15 cellular contexts compared by ENCODE assay signal in genomic region chr9:82791685-82792084, GRCh38.
A peak's percentile ranks its signal among the peaks of the same experiment; 100 is the strongest.
DNase-seq lines count a peak whose midpoint lies in the region; ATAC-seq lines count a peak whose summit lies in the region.
"Had no signal": no experiment of that assay in that cellular context is flagged by ENCODE, and none has a peak within 500 bp of the region (broad histone marks: within the 10 kb centered on the region; RNA-seq: fewer than 3 reads in every experiment).

No MANE protein-coding gene starts in this region.

- peaks cover 0 to 5% of the 10 kb centered on the region in 2 donors for H3K9me3 Mint-ChIP-seq in stimulated activated naive B cell treated with anti-CD40 and anti-IgM and Interleukin-4, amounts not matched to agents 10 μg/mL and 1 μg/mL and 100 μg/mL, for 72 hours

- H3K27ac Mint-ChIP-seq in stimulated activated naive B cell treated with anti-CD40 and anti-IgM and Interleukin-4, amounts not matched to agents 10 μg/mL and 1 μg/mL and 100 μg/mL, for 72 hours: no peak overlapping the region
- H3K27ac Mint-ChIP-seq: GM23338 had no signal

- peak; percentile 61 to 63 for ATAC-seq in stimulated activated naive B cell treated with anti-CD40 and anti-IgM and Interleukin-4, amounts not matched to agents 10 μg/mL and 1 μg/mL and 100 μg/mL, for 72 hours (replicated peaks)
- ATAC-seq in GM21737 (IDR thresholded peaks at IDR 0.05; ENCODE audit: unreplicated experiment) (no peak), HG03175 (IDR thresholded peaks at IDR 0.05; ENCODE audit: unreplicated experiment) (no peak)
- ATAC-seq: GM23338 had no signal

- DNase-seq in DMS 273 (lab: John Stamatoyannopoulos, UW; ENCODE audit: unreplicated experiment): peak; percentile 9
- no peak for DNase-seq in DMS 273 treated with DMSO at 0.1 percent for 48 hours (lab: John Stamatoyannopoulos, UW)
- peak; percentile 17 for DNase-seq in KG1 (lab: John Stamatoyannopoulos, UW)
- DNase-seq in OCI-M1 (lab: John Stamatoyannopoulos, UW): peak; percentile 81
- no peak for DNase-seq in stimulated activated naive B cell treated with anti-CD40 and anti-IgM and Interleukin-4, amounts not matched to agents 10 μg/mL and 1 μg/mL and 100 μg/mL, for 72 hours
- DNase-seq in NCI-H345 (lab: John Stamatoyannopoulos, UW): no peak
- DNase-seq: CD4-positive, CD25-positive, alpha-beta regulatory T cell; DMS153; DMS79 treated with DMSO at 0.1 percent for 48 hours; EL; H7; IMR-90 had no signal

- no peaks in the 10 kb centered on the region for H3K27me3 Mint-ChIP-seq in stimulated activated naive B cell treated with anti-CD40 and anti-IgM and Interleukin-4, amounts not matched to agents 10 μg/mL and 1 μg/mL and 100 μg/mL, for 72 hours
- H3K27me3 Mint-ChIP-seq: CD4-positive, CD25-positive, alpha-beta regulatory T cell had no signal

- H3K4me1 Mint-ChIP-seq in stimulated activated naive B cell treated with anti-CD40 and anti-IgM and Interleukin-4, amounts not matched to agents 10 μg/mL and 1 μg/mL and 100 μg/mL, for 72 hours: peaks cover 2 to 7% of the 10 kb centered on the region in 2 donors
- H3K4me1 Mint-ChIP-seq: CD4-positive, CD25-positive, alpha-beta regulatory T cell; GM23338 had no signal

- H3K4me3 Mint-ChIP-seq in stimulated activated naive B cell treated with anti-CD40 and anti-IgM and Interleukin-4, amounts not matched to agents 10 μg/mL and 1 μg/mL and 100 μg/mL, for 72 hours: no peak overlapping the region
- H3K4me3 Mint-ChIP-seq: CD4-positive, CD25-positive, alpha-beta regulatory T cell; GM23338 had no signal

- no peaks in the 10 kb centered on the region for H3K36me3 Mint-ChIP-seq in stimulated activated naive B cell treated with anti-CD40 and anti-IgM and Interleukin-4, amounts not matched to agents 10 μg/mL and 1 μg/mL and 100 μg/mL, for 72 hours
- H3K36me3 Mint-ChIP-seq: CD4-positive, CD25-positive, alpha-beta regulatory T cell had no signal

Comparison
In these comparisons a context has a peak if more than half of its experiments do, and no peak if none do; other contexts are left out.
1. DNase-seq: peak in DMS 273 (single experiment), KG1 (single experiment) and OCI-M1 (single experiment); none in DMS 273 treated with DMSO at 0.1 percent for 48 hours (single experiment), stimulated activated naive B cell treated with anti-CD40 and anti-IgM and Interleukin-4, amounts not matched to agents 10 μg/mL and 1 μg/mL and 100 μg/mL, for 72 hours (single experiment) and NCI-H345 (single experiment).
2. ATAC-seq: peak in stimulated activated naive B cell treated with anti-CD40 and anti-IgM and Interleukin-4, amounts not matched to agents 10 μg/mL and 1 μg/mL and 100 μg/mL, for 72 hours (2 of 2); none in GM21737 (single experiment) and HG03175 (single experiment).